ENCODE assay signal across 8 cellular contexts in genomic region chr17:17722906-17723353, GRCh38. TPM values are rescaled to one million over a fixed set of nuclear protein-coding genes. Genes with fewer than 3 reads are reported as not detected.
A peak's percentile ranks its signal among the peaks of the same experiment; 100 is the strongest.
DNase-seq lines count a peak whose midpoint lies in the region; FAIRE-seq and TF ChIP-seq lines count a peak whose summit lies in the region.

No MANE protein-coding gene starts in this region.

- H3K36me3 Mint-ChIP-seq in stimulated activated naive CD8-positive, alpha-beta T cell treated with anti-CD3 and anti-CD28 coated beads, Interleukin-15, Interleukin-2, amounts not matched to agents 100 ng/mL and 50 ng/mL, for 24 hours (ENCODE audit: low read depth): no peaks in the 10 kb centered on the region

- H3K4me3 Mint-ChIP-seq in stimulated activated naive CD8-positive, alpha-beta T cell treated with anti-CD3 and anti-CD28 coated beads, Interleukin-15, Interleukin-2, amounts not matched to agents 100 ng/mL and 50 ng/mL, for 24 hours: peak overlapping the region; percentile 72

- no peaks in the 10 kb centered on the region for H3K9me3 Mint-ChIP-seq in stimulated activated naive CD8-positive, alpha-beta T cell treated with anti-CD3 and anti-CD28 coated beads, Interleukin-15, Interleukin-2, amounts not matched to agents 100 ng/mL and 50 ng/mL, for 24 hours

- DNase-seq in adipocyte (ENCODE audit: low read depth) (no peak), keratinocyte (ENCODE audit: low read depth, low spot score) (no peak), NCI-H510A treated with DMSO at 0.1 percent for 48 hours (lab: John Stamatoyannopoulos, UW) (no peak), urothelium cell line (ENCODE audit: low spot score) (no peak), NCI-H345 (lab: John Stamatoyannopoulos, UW) (no peak)
- DNase-seq in activated CD4-positive, CD25-positive, alpha-beta regulatory T cell (lab: John Stamatoyannopoulos, UW): no peak

- H3K27ac ChIP-seq in HUES48 (ENCODE audit: low read depth, low read length): no peak overlapping the region
- no peak overlapping the region for H3K27ac ChIP-seq in keratinocyte (ENCODE audit: control insufficient read depth, insufficient read depth, low read length)

- peak overlapping the region; percentile 40 for H3K27ac Mint-ChIP-seq in stimulated activated naive CD8-positive, alpha-beta T cell treated with anti-CD3 and anti-CD28 coated beads, Interleukin-15, Interleukin-2, amounts not matched to agents 100 ng/mL and 50 ng/mL, for 24 hours

- no peak overlapping the region for H2AFZ ChIP-seq in keratinocyte (ENCODE audit: control insufficient read depth, low read length)

- dilution Hi-C loops in keratinocyte (cut with MboI; ENCODE audit: extremely low pct_ligation_motif_present, low sequenced_read_pairs): no loop called here

- peaks cover 10% of the 10 kb centered on the region for H3K9me1 ChIP-seq in keratinocyte (ENCODE audit: control insufficient read depth, extremely low read depth, insufficient read depth, low read length)

- H3K27me3 ChIP-seq in HUES48 (ENCODE audit: control insufficient read depth, insufficient read depth, low read length) (peaks cover 99% of the 10 kb centered on the region), adipocyte (replicated peaks; ENCODE audit: control insufficient read depth, insufficient read depth, low read length) (no peaks in the 10 kb centered on the region), keratinocyte (ENCODE audit: control insufficient read depth, extremely low read depth, insufficient read depth, low read length) (no peaks in the 10 kb centered on the region)

- no peak for FAIRE-seq in keratinocyte (lab: Jason Lieb, UNC)
- no peak for FAIRE-seq in urothelium cell line (lab: Jason Lieb, UNC)

- H3K79me2 ChIP-seq in keratinocyte (ENCODE audit: control insufficient read depth, insufficient read depth, low read length): peaks cover 50% of the 10 kb centered on the region

- no peak for TF ChIP-seq CTCF in keratinocyte (optimal IDR thresholded peaks at IDR 0.05 in 1 of 3, IDR thresholded peaks at IDR 0.05 in 1 of 3, conservative IDR thresholded peaks at IDR 0.05 in 1 of 3; ENCODE audit: extremely low read depth in 1 of 3, insufficient read depth in 2 of 3, low read length in 3 of 3)

- H3K27me3 Mint-ChIP-seq in stimulated activated naive CD8-positive, alpha-beta T cell treated with anti-CD3 and anti-CD28 coated beads, Interleukin-15, Interleukin-2, amounts not matched to agents 100 ng/mL and 50 ng/mL, for 24 hours: peaks cover 18% of the 10 kb centered on the region

- H3K4me2 ChIP-seq in keratinocyte (ENCODE audit: control insufficient read depth, extremely low read depth, insufficient read depth, low read depth, low read length): peak overlapping the region; percentile 51

- H3K36me3 ChIP-seq in HUES48 (ENCODE audit: control insufficient read depth, insufficient read depth, low read length): no peaks in the 10 kb centered on the region
- no peaks in the 10 kb centered on the region for H3K36me3 ChIP-seq in adipocyte (ENCODE audit: control insufficient read depth, insufficient read depth, low read length, severe bottlenecking)
- peaks cover 2 to 8% of the 10 kb centered on the region in 2 experiments for H3K36me3 ChIP-seq in keratinocyte (ENCODE audit: control insufficient read depth in 2 of 2, extremely low read depth in 1 of 2, insufficient read depth in 2 of 2, low read length in 2 of 2)

- H4K20me1 ChIP-seq in keratinocyte (ENCODE audit: control insufficient read depth, extremely low read depth, insufficient read depth, low read length): peaks cover 43% of the 10 kb centered on the region

- peak overlapping the region; percentile 28; the same call in 1 of the 2 replicates for H3K4me3 ChIP-seq in HUES48 (ENCODE audit: low read depth, low read length)
- peak overlapping the region; percentile 45 for H3K4me3 ChIP-seq in adipocyte (ENCODE audit: low read length)
- peak overlapping the region in 1 of 3 experiments; percentile 37 for H3K4me3 ChIP-seq in keratinocyte (ENCODE audit: control insufficient read depth in 2 of 3, extremely low read depth in 1 of 3, insufficient read depth in 2 of 3, low read depth in 1 of 3, low read length in 3 of 3)

- peaks cover 37% of the 10 kb centered on the region for H3K4me1 Mint-ChIP-seq in stimulated activated naive CD8-positive, alpha-beta T cell treated with anti-CD3 and anti-CD28 coated beads, Interleukin-15, Interleukin-2, amounts not matched to agents 100 ng/mL and 50 ng/mL, for 24 hours (ENCODE audit: low read depth)

- H3K4me1 ChIP-seq in HUES48 (ENCODE audit: control insufficient read depth, insufficient read depth, low read length) (peaks cover 28% of the 10 kb centered on the region; the same call in 1 of the 2 replicates), adipocyte (ENCODE audit: control insufficient read depth, insufficient read depth, low read length) (peaks cover 9% of the 10 kb centered on the region), keratinocyte (ENCODE audit: control insufficient read depth, extremely low read depth, insufficient read depth, low read length) (peaks cover 27% of the 10 kb centered on the region)

- H3K9ac ChIP-seq in HUES48 (ENCODE audit: low read depth, low read length): no peak overlapping the region
- H3K9ac ChIP-seq in adipocyte (ENCODE audit: low read length): peak overlapping the region; percentile 47
- H3K9ac ChIP-seq in keratinocyte (ENCODE audit: control insufficient read depth, extremely low read depth, insufficient read depth, low read length): no peak overlapping the region

- H3K9me3 ChIP-seq in HUES48 (ENCODE audit: control insufficient read depth, insufficient read depth, low read length) (no peaks in the 10 kb centered on the region), adipocyte (ENCODE audit: control insufficient read depth, low read length) (no peaks in the 10 kb centered on the region), keratinocyte (ENCODE audit: control insufficient read depth, low read depth, low read length) (no peaks in the 10 kb centered on the region)

RNA-seq across cellular contexts. Expression of gene RAI1, which starts 41.7 kb away (rescaled TPM):
- 2.6 to 3.8 TPM (median 3.2 TPM) in 3 replicates for polyA plus RNA-seq in keratinocyte
- polyA plus RNA-seq in keratinocyte (2011; ENCODE audit: low read depth): 4.4 TPM
- 1.5 and 4.3 TPM in 2 replicates for polyA plus RNA-seq in keratinocyte (2011; cell fraction: cytosol; rRNA removed)
- 12.7 and 22.4 TPM in 2 replicates for polyA plus RNA-seq in keratinocyte (2011; cell fraction: nucleus; rRNA removed)
- 7.9 and 17.1 TPM in 2 replicates for polyA plus RNA-seq in keratinocyte (2012; ENCODE audit: low replicate concordance)
- 7.0 to 17.7 TPM (median 7.2 TPM) in 3 replicates for polyA minus RNA-seq in keratinocyte
- 12.1 TPM for polyA minus RNA-seq in keratinocyte (2011; cell fraction: cytosol; rRNA and poly(A)+ RNA removed)
- 16.7 and 20.6 TPM in 2 replicates for polyA minus RNA-seq in keratinocyte (2011; cell fraction: nucleus; rRNA and poly(A)+ RNA removed)
